ENCODE assay signal across 8 cellular contexts in the genomic region with DNA sequence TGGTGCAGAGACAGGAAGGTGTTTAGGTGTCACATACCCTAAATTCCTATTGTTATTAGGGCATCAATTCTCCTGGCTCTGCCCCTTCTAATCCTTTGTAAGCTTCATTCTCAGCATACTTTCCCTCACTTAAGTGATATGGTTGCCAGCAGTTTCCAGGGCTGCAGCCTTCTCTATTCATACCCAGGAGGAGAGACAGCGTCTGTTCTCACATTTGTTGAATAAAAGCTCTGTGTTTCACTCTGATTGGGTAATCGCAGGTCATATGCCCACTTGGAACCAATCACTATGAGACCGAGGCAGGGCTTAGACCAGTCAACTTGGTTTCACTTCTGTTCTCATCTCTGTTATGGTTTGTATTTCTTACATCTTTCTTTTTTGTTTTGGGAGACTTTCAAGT.
DNase-seq lines count a peak whose midpoint lies in the region; ATAC-seq, FAIRE-seq and TF ChIP-seq lines count a peak whose summit lies in the region.

No MANE protein-coding gene starts in this region.

- peak overlapping the region; percentile 48 for H3K4me3 ChIP-seq in AG10803 (ENCODE audit: low read length)
- peak overlapping the region; percentile 4 to 58 (median 43) for H3K4me3 ChIP-seq in endothelial cell of umbilical vein (replicated peaks in 1 of 3; ENCODE audit: insufficient read depth in 1 of 3, low read depth in 1 of 3, low read length in 3 of 3)
- H3K4me3 ChIP-seq in upper lobe of right lung, result peak overlapping the region; percentile 46
- no peak overlapping the region for H3K4me3 ChIP-seq in WERI-Rb-1 (ENCODE audit: low read depth, low read length)

- H4K20me1 ChIP-seq in endothelial cell of umbilical vein (replicated peaks; ENCODE audit: control insufficient read depth, extremely low read depth, insufficient read depth, low read length), result no peaks in the 10 kb centered on the region

- peaks cover 14% of the 10 kb centered on the region for H3K4me1 Mint-ChIP-seq in mesothelial cell of epicardium

- intact Hi-C loops in endothelial cell of umbilical vein (cut with micrococcal nuclease), result no loop called here
- intact Hi-C loops in upper lobe of right lung (cut with DNase I), result no loop called here

- TF ChIP-seq CTCF in AG10803 (conservative IDR thresholded peaks at IDR 0.05; ENCODE audit: low read length), result no peak
- no peak for TF ChIP-seq CTCF in endothelial cell of umbilical vein (IDR thresholded peaks at IDR 0.05; ENCODE audit: extremely low read depth in 1 of 2, insufficient read depth in 1 of 2, low read depth in 1 of 2, low read length in 2 of 2)
- TF ChIP-seq CTCF in mesothelial cell of epicardium (IDR thresholded peaks at IDR 0.05; ENCODE audit: unreplicated experiment), result no peak
- no peak for TF ChIP-seq CTCF in upper lobe of right lung (IDR thresholded peaks at IDR 0.05)
- no peak for TF ChIP-seq CTCF in WERI-Rb-1 (IDR thresholded peaks at IDR 0.05; ENCODE audit: low read depth, low read length)

- ATAC-seq in GM18868 (IDR thresholded peaks at IDR 0.05; ENCODE audit: unreplicated experiment), result peak; percentile 91
- ATAC-seq in HG03159 (IDR thresholded peaks at IDR 0.05; ENCODE audit: unreplicated experiment), result peak; percentile 98
- peak; percentile 100 for ATAC-seq in upper lobe of right lung

- DNase-seq in AG10803 (ENCODE audit: low read depth) (peak; percentile 89), RCC 7860 (ENCODE audit: low spot score) (peak; percentile 61), endothelial cell of umbilical vein (ENCODE audit: low read depth, low spot score) (peak; percentile 86), mesothelial cell of epicardium (ENCODE audit: low spot score in 2 of 2, unreplicated experiment in 2 of 2) (no peak), upper lobe of right lung (no peak), WERI-Rb-1 (no peak)

- dilution Hi-C loops in endothelial cell of umbilical vein (cut with MboI; ENCODE audit: extremely low pct_ligation_motif_present, low sequenced_read_pairs), result no loop called here

- H3K27ac ChIP-seq in endothelial cell of umbilical vein (ENCODE audit: insufficient read depth, low read depth, low read length), result no peak overlapping the region
- H3K27ac ChIP-seq in upper lobe of right lung, result no peak overlapping the region
- H3K27ac ChIP-seq in WERI-Rb-1, result no peak overlapping the region

- peaks cover 4% of the 10 kb centered on the region for H3K9me3 Mint-ChIP-seq in mesothelial cell of epicardium

- H3K27me3 ChIP-seq in endothelial cell of umbilical vein (ENCODE audit: control insufficient read depth in 2 of 2, insufficient read depth in 2 of 2, low read length in 2 of 2) (no peaks in the 10 kb centered on the region), upper lobe of right lung (no peaks in the 10 kb centered on the region), WERI-Rb-1 (ENCODE audit: insufficient read depth, low read depth, severe bottlenecking) (no peaks in the 10 kb centered on the region)

- H3K9me1 ChIP-seq in endothelial cell of umbilical vein (replicated peaks; ENCODE audit: control insufficient read depth, extremely low read depth, insufficient read depth, low read length), result no peaks in the 10 kb centered on the region

- no peak for TF ChIP-seq POLR2A in endothelial cell of umbilical vein (IDR thresholded peaks at IDR 0.05; ENCODE audit: low read depth, low read length)

- H3K9me3 ChIP-seq in endothelial cell of umbilical vein (replicated peaks; ENCODE audit: control insufficient read depth, insufficient read depth, low read length), result no peaks in the 10 kb centered on the region
- no peaks in the 10 kb centered on the region for H3K9me3 ChIP-seq in upper lobe of right lung
- no peaks in the 10 kb centered on the region for H3K9me3 ChIP-seq in WERI-Rb-1 (ENCODE audit: severe bottlenecking)

- peak overlapping the region; percentile 86 for H3K27ac Mint-ChIP-seq in mesothelial cell of epicardium

- H3K36me3 ChIP-seq in endothelial cell of umbilical vein (ENCODE audit: control insufficient read depth in 2 of 2, extremely low read depth in 1 of 2, insufficient read depth in 2 of 2, low read length in 2 of 2), result no peaks in the 10 kb centered on the region
- H3K36me3 ChIP-seq in upper lobe of right lung, result no peaks in the 10 kb centered on the region
- H3K36me3 ChIP-seq in WERI-Rb-1, result no peaks in the 10 kb centered on the region

- FAIRE-seq in RCC 7860 (lab: Jason Lieb, UNC) (peak; percentile 69), endothelial cell of umbilical vein (lab: Jason Lieb, UNC) (peak; percentile 89)

- H3K27me3 Mint-ChIP-seq in mesothelial cell of epicardium (ENCODE audit: low read depth), result no peaks in the 10 kb centered on the region

- CTCF ChIA-PET in endothelial cell of umbilical vein (lab: Charles Lee), result interaction anchor here (0.9 to 1.3 kb wide), 2 partner anchors 10 to 1506 kb away, joined by 3 to 4 read pairs; no protein-coding TSS in a partner anchor

- H3K36me3 Mint-ChIP-seq in mesothelial cell of epicardium, result no peaks in the 10 kb centered on the region

- POLR2A ChIA-PET in endothelial cell of umbilical vein (lab: Charles Lee), result no interaction called here

- H3K79me2 ChIP-seq in endothelial cell of umbilical vein (ENCODE audit: control insufficient read depth, insufficient read depth, low read length), result no peaks in the 10 kb centered on the region

- H2AFZ ChIP-seq in endothelial cell of umbilical vein (ENCODE audit: low read depth, low read length), result peak overlapping the region; percentile 97

- BruUV-seq in endothelial cell of umbilical vein (replicated peaks; lab: Mats Ljungman, UMichigan), result no TSS peak

- H3K4me1 ChIP-seq in endothelial cell of umbilical vein (ENCODE audit: control insufficient read depth, extremely low read depth, insufficient read depth, low read length) (no peaks in the 10 kb centered on the region), upper lobe of right lung (peaks cover 4% of the 10 kb centered on the region)

- H3K9ac ChIP-seq in endothelial cell of umbilical vein (replicated peaks; ENCODE audit: extremely low read depth, insufficient read depth, low read length), result peak overlapping the region; percentile 34

- H3K4me3 Mint-ChIP-seq in mesothelial cell of epicardium, result peak overlapping the region; percentile 65

- peak overlapping the region; percentile 69 for H3K4me2 ChIP-seq in endothelial cell of umbilical vein (ENCODE audit: insufficient read depth, low read length)

TF ChIP-seq in endothelial cell of umbilical vein, 7 proteins besides CTCF, POLR2A, EP300 and RAD21:
- TF ChIP-seq, protein P1, sequence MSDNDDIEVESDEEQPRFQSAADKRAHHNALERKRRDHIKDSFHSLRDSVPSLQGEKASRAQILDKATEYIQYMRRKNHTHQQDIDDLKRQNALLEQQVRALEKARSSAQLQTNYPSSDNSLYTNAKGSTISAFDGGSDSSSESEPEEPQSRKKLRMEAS (IDR thresholded peaks at IDR 0.05; ENCODE audit: insufficient read depth, insufficient read length), result peak; percentile 66
- TF ChIP-seq JUN (IDR thresholded peaks at IDR 0.05; ENCODE audit: borderline replicate concordance, insufficient read depth, insufficient read length, low read depth), result no peak

Comparison
In these comparisons a context has a peak if more than half of its experiments do, and no peak if none do; other contexts are left out.
1. DNase-seq: peak in AG10803 (single experiment), RCC 7860 (single experiment) and endothelial cell of umbilical vein (single experiment); none in mesothelial cell of epicardium (0 of 2), upper lobe of right lung (single experiment) and WERI-Rb-1 (single experiment).
2. Peak in every context shown above with its lines, with median percentiles within 50 percentile points of each other: ATAC-seq.